Comparison of ENCODE assay signal across 3 cellular contexts in the genomic region with DNA sequence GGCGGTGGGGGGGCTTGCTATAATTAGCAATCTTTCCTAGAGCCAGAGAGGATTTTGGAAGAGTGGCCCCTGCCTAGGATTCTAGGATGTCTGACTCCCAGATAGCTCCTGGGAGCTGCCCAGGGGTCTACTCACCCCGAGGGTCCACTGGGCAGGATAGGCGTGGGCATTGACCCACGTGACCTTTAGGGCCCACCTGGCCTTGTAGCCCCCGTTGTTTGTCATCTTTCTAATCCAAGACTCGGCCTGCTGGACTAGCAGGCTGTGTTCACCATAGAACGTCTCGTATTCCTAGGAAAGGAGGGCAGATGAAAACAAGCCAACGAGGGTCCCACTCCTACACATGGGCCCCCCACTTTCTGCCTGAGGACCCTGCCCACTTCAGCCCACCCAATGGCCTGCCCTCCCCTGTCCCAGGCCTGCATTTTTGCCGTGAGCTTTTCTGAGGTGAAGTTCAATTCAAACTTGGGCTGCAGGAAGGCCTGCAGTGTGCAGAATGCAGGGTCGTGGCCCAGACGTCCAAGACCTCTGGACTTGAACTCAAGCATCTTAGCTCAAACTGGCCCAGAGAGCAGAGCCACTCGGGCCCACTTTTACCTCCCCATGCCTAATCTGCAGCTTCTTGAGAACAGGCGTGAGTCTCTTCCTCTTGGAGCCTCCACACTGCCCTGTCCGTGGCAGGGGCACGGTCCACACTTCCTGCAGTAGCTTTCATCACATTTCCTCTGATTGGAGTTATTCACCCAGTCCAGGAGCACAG.
TF ChIP-seq lines count a peak whose summit lies in the region.

No MANE protein-coding gene starts in this region.

TF ChIP-seq in liver, 16 proteins besides CTCF, POLR2A, EP300 and RAD21:
- TF ChIP-seq TAF1 (conservative IDR thresholded peaks at IDR 0.05) (no peak), NR2F2 (IDR thresholded peaks at IDR 0.05) (peak; percentile 18)

TF ChIP-seq in HepG2, 621 proteins besides CTCF, POLR2A, EP300 and RAD21:
- TF ChIP-seq, protein P1, sequence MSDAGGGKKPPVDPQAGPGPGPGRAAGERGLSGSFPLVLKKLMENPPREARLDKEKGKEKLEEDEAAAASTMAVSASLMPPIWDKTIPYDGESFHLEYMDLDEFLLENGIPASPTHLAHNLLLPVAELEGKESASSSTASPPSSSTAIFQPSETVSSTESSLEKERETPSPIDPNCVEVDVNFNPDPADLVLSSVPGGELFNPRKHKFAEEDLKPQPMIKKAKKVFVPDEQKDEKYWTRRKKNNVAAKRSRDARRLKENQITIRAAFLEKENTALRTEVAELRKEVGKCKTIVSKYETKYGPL (CRISPR knock-in tag; IDR thresholded peaks at IDR 0.05): no peak
- TF ChIP-seq ZNF143 (CRISPR knock-in tag; IDR thresholded peaks at IDR 0.05): no peak
- TF ChIP-seq, protein P2, sequence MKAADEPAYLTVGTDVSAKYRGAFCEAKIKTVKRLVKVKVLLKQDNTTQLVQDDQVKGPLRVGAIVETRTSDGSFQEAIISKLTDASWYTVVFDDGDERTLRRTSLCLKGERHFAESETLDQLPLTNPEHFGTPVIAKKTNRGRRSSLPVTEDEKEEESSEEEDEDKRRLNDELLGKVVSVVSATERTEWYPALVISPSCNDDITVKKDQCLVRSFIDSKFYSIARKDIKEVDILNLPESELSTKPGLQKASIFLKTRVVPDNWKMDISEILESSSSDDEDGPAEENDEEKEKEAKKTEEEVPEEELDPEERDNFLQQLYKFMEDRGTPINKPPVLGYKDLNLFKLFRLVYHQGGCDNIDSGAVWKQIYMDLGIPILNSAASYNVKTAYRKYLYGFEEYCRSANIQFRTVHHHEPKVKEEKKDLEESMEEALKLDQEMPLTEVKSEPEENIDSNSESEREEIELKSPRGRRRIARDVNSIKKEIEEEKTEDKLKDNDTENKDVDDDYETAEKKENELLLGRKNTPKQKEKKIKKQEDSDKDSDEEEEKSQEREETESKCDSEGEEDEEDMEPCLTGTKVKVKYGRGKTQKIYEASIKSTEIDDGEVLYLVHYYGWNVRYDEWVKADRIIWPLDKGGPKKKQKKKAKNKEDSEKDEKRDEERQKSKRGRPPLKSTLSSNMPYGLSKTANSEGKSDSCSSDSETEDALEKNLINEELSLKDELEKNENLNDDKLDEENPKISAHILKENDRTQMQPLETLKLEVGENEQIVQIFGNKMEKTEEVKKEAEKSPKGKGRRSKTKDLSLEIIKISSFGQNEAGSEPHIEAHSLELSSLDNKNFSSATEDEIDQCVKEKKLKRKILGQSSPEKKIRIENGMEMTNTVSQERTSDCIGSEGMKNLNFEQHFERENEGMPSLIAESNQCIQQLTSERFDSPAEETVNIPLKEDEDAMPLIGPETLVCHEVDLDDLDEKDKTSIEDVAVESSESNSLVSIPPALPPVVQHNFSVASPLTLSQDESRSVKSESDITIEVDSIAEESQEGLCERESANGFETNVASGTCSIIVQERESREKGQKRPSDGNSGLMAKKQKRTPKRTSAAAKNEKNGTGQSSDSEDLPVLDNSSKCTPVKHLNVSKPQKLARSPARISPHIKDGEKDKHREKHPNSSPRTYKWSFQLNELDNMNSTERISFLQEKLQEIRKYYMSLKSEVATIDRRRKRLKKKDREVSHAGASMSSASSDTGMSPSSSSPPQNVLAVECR (CRISPR knock-in tag; IDR thresholded peaks at IDR 0.05; ENCODE audit: borderline replicate concordance): no peak
- no peak for TF ChIP-seq JARID2 (CRISPR knock-in tag; IDR thresholded peaks at IDR 0.05; ENCODE audit: insufficient replicate concordance)
- no peak for TF ChIP-seq ZNF652 (CRISPR knock-in tag; IDR thresholded peaks at IDR 0.05; ENCODE audit: borderline replicate concordance, low read depth)
- TF ChIP-seq KLF9 (CRISPR knock-in tag; IDR thresholded peaks at IDR 0.05; ENCODE audit: low read depth): no peak
- TF ChIP-seq, protein P3, sequence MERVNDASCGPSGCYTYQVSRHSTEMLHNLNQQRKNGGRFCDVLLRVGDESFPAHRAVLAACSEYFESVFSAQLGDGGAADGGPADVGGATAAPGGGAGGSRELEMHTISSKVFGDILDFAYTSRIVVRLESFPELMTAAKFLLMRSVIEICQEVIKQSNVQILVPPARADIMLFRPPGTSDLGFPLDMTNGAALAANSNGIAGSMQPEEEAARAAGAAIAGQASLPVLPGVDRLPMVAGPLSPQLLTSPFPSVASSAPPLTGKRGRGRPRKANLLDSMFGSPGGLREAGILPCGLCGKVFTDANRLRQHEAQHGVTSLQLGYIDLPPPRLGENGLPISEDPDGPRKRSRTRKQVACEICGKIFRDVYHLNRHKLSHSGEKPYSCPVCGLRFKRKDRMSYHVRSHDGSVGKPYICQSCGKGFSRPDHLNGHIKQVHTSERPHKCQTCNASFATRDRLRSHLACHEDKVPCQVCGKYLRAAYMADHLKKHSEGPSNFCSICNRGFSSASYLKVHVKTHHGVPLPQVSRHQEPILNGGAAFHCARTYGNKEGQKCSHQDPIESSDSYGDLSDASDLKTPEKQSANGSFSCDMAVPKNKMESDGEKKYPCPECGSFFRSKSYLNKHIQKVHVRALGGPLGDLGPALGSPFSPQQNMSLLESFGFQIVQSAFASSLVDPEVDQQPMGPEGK (CRISPR knock-in tag; IDR thresholded peaks at IDR 0.05): no peak
- no peak for TF ChIP-seq MBD4 (IDR thresholded peaks at IDR 0.05; ENCODE audit: borderline replicate concordance, low read length)
- no peak for TF ChIP-seq ELF4 (CRISPR knock-in tag; IDR thresholded peaks at IDR 0.05; ENCODE audit: borderline replicate concordance)
- no peak for TF ChIP-seq JUN (CRISPR knock-in tag; IDR thresholded peaks at IDR 0.05)
- TF ChIP-seq ZNF296 (CRISPR knock-in tag; conservative IDR thresholded peaks at IDR 0.05): no peak
- no peak for TF ChIP-seq SIX4 (CRISPR knock-in tag; IDR thresholded peaks at IDR 0.05)
- no peak for TF ChIP-seq ZNF354B (CRISPR knock-in tag; IDR thresholded peaks at IDR 0.05)
- TF ChIP-seq NFE2 (CRISPR knock-in tag; IDR thresholded peaks at IDR 0.05): no peak
- TF ChIP-seq GATA4 (IDR thresholded peaks at IDR 0.05; ENCODE audit: borderline replicate concordance, low read depth): no peak
- TF ChIP-seq ZNF282 (IDR thresholded peaks at IDR 0.05; ENCODE audit: partially characterized antibody): no peak

TF ChIP-seq in SK-N-SH, 30 proteins besides CTCF, POLR2A, EP300 and RAD21:
- TF ChIP-seq YY1 (IDR thresholded peaks at IDR 0.05; ENCODE audit: low read depth) (no peak), RXRA (IDR thresholded peaks at IDR 0.05; ENCODE audit: borderline replicate concordance, low read depth) (no peak), CHD2 (IDR thresholded peaks at IDR 0.05; ENCODE audit: low read length, partially characterized antibody) (no peak), SIN3A (IDR thresholded peaks at IDR 0.05; ENCODE audit: borderline replicate concordance, low read depth, low read length) (no peak), FOXM1 (IDR thresholded peaks at IDR 0.05; ENCODE audit: low read depth) (no peak), MEF2A (IDR thresholded peaks at IDR 0.05; ENCODE audit: borderline replicate concordance, low read depth) (no peak), GABPA (IDR thresholded peaks at IDR 0.05; ENCODE audit: low read depth) (no peak), GATA2 (CRISPR knock-in tag; IDR thresholded peaks at IDR 0.05) (no peak), FOXJ3 (CRISPR knock-in tag; IDR thresholded peaks at IDR 0.05) (no peak), SMC3 (IDR thresholded peaks at IDR 0.05; ENCODE audit: low read depth, low read length) (no peak), RCOR1 (IDR thresholded peaks at IDR 0.05; ENCODE audit: low read length) (no peak)
- TF ChIP-seq, protein P4, sequence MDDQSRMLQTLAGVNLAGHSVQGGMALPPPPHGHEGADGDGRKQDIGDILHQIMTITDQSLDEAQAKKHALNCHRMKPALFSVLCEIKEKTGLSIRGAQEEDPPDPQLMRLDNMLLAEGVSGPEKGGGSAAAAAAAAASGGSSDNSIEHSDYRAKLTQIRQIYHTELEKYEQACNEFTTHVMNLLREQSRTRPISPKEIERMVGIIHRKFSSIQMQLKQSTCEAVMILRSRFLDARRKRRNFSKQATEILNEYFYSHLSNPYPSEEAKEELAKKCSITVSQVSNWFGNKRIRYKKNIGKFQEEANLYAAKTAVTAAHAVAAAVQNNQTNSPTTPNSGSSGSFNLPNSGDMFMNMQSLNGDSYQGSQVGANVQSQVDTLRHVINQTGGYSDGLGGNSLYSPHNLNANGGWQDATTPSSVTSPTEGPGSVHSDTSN (IDR thresholded peaks at IDR 0.05): no peak
- TF ChIP-seq, protein P5, sequence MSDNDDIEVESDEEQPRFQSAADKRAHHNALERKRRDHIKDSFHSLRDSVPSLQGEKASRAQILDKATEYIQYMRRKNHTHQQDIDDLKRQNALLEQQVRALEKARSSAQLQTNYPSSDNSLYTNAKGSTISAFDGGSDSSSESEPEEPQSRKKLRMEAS (IDR thresholded peaks at IDR 0.05; ENCODE audit: low read depth): no peak
- TF ChIP-seq, protein P6, sequence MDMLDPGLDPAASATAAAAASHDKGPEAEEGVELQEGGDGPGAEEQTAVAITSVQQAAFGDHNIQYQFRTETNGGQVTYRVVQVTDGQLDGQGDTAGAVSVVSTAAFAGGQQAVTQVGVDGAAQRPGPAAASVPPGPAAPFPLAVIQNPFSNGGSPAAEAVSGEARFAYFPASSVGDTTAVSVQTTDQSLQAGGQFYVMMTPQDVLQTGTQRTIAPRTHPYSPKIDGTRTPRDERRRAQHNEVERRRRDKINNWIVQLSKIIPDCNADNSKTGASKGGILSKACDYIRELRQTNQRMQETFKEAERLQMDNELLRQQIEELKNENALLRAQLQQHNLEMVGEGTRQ (IDR thresholded peaks at IDR 0.05; ENCODE audit: borderline replicate concordance, low read depth, low read length): no peak
- TF ChIP-seq, protein P7, sequence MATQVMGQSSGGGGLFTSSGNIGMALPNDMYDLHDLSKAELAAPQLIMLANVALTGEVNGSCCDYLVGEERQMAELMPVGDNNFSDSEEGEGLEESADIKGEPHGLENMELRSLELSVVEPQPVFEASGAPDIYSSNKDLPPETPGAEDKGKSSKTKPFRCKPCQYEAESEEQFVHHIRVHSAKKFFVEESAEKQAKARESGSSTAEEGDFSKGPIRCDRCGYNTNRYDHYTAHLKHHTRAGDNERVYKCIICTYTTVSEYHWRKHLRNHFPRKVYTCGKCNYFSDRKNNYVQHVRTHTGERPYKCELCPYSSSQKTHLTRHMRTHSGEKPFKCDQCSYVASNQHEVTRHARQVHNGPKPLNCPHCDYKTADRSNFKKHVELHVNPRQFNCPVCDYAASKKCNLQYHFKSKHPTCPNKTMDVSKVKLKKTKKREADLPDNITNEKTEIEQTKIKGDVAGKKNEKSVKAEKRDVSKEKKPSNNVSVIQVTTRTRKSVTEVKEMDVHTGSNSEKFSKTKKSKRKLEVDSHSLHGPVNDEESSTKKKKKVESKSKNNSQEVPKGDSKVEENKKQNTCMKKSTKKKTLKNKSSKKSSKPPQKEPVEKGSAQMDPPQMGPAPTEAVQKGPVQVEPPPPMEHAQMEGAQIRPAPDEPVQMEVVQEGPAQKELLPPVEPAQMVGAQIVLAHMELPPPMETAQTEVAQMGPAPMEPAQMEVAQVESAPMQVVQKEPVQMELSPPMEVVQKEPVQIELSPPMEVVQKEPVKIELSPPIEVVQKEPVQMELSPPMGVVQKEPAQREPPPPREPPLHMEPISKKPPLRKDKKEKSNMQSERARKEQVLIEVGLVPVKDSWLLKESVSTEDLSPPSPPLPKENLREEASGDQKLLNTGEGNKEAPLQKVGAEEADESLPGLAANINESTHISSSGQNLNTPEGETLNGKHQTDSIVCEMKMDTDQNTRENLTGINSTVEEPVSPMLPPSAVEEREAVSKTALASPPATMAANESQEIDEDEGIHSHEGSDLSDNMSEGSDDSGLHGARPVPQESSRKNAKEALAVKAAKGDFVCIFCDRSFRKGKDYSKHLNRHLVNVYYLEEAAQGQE (IDR thresholded peaks at IDR 0.05; ENCODE audit: low read depth, low read length): no peak
